ENCODE assay signal across 2 cellular contexts in genomic region chr19:16098821-16099220, GRCh38.
TF ChIP-seq lines count a peak whose summit lies in the region.

No MANE protein-coding gene starts in this region.

TF ChIP-seq in A549, 52 proteins besides CTCF, POLR2A, EP300 and RAD21:
- peak in 1 of 2 experiments; percentile 24; a peak in 1 of 4 replicates for TF ChIP-seq CEBPB (IDR thresholded peaks at IDR 0.05)
- TF ChIP-seq RCOR1 (IDR thresholded peaks at IDR 0.05; ENCODE audit: low read depth, low read length) = no peak
- no peak for TF ChIP-seq JUNB (IDR thresholded peaks at IDR 0.05)
- TF ChIP-seq HOXB5 (CRISPR knock-in tag; IDR thresholded peaks at IDR 0.05) = no peak
- TF ChIP-seq HEYL (CRISPR knock-in tag; IDR thresholded peaks at IDR 0.05) = no peak
- no peak for TF ChIP-seq ZNF302 (CRISPR knock-in tag; IDR thresholded peaks at IDR 0.05)
- TF ChIP-seq TFCP2L1 (CRISPR knock-in tag; IDR thresholded peaks at IDR 0.05) = no peak
- no peak for TF ChIP-seq NR3C1 (IDR thresholded peaks at IDR 0.05)
- no peak for TF ChIP-seq ZSCAN20 (CRISPR knock-in tag; IDR thresholded peaks at IDR 0.05)
- TF ChIP-seq RNF2 (IDR thresholded peaks at IDR 0.05; ENCODE audit: borderline replicate concordance, low read depth) = no peak
- no peak for TF ChIP-seq TP53 (CRISPR knock-in tag; IDR thresholded peaks at IDR 0.05)
- peak; percentile 87 for TF ChIP-seq POLR2AphosphoS2 (conservative IDR thresholded peaks at IDR 0.05; ENCODE audit: low read length)
- TF ChIP-seq CHD2 (IDR thresholded peaks at IDR 0.05; ENCODE audit: low read length, partially characterized antibody) = no peak
- TF ChIP-seq EHMT2 (IDR thresholded peaks at IDR 0.05; ENCODE audit: low read depth) = no peak
- TF ChIP-seq PBX3 (IDR thresholded peaks at IDR 0.05) = no peak
- no peak for TF ChIP-seq SMC3 (IDR thresholded peaks at IDR 0.05)
- TF ChIP-seq, protein P1, sequence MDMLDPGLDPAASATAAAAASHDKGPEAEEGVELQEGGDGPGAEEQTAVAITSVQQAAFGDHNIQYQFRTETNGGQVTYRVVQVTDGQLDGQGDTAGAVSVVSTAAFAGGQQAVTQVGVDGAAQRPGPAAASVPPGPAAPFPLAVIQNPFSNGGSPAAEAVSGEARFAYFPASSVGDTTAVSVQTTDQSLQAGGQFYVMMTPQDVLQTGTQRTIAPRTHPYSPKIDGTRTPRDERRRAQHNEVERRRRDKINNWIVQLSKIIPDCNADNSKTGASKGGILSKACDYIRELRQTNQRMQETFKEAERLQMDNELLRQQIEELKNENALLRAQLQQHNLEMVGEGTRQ (IDR thresholded peaks at IDR 0.05) = no peak

TF ChIP-seq in IMR-90, 13 proteins besides CTCF, POLR2A, EP300 and RAD21:
- peak; percentile 43; the same call in 1 of the 2 replicates for TF ChIP-seq CEBPB (IDR thresholded peaks at IDR 0.05; ENCODE audit: low read depth, low read length)
- no peak for TF ChIP-seq MAFK (IDR thresholded peaks at IDR 0.05; ENCODE audit: low read depth, low read length)
TF ChIP-seq in IMR-90: peak in this region for 1.
